Comparison of ENCODE assay signal across 1 cellular context in genomic region chr7:129948877-129949291, GRCh38.
TF ChIP-seq lines count a peak whose summit lies in the region.

No MANE protein-coding gene starts in this region.

TF ChIP-seq in GM12878, 131 proteins besides CTCF, POLR2A, EP300 and RAD21 (continued from another document):
- TF ChIP-seq RFX5 (IDR thresholded peaks at IDR 0.05; ENCODE audit: low read depth, low read length) (peak; percentile 97), SKIL (IDR thresholded peaks at IDR 0.05; ENCODE audit: low read depth, poor library complexity, severe bottlenecking) (no peak), ZSCAN29 (IDR thresholded peaks at IDR 0.05) (no peak), ATF2 (IDR thresholded peaks at IDR 0.05; ENCODE audit: low read length) (peak; percentile 44; the same call in 1 of the 2 replicates), SIN3A (IDR thresholded peaks at IDR 0.05; ENCODE audit: low read depth, low read length) (peak; percentile 95), ZNF24 (IDR thresholded peaks at IDR 0.05) (no peak), PBX3 (IDR thresholded peaks at IDR 0.05; ENCODE audit: insufficient replicate concordance, low read depth, low read length) (peak; percentile 66), YY1 (IDR thresholded peaks at IDR 0.05; ENCODE audit: low read depth, low read length) (no peak)
